9 cellular contexts compared by ENCODE assay signal in genomic region chr17:68246271-68247028, GRCh38. TPM values are rescaled to one million over a fixed set of nuclear protein-coding genes. Genes with fewer than 3 reads are reported as not detected.
A peak's percentile ranks its signal among the peaks of the same experiment; 100 is the strongest.
DNase-seq lines count a peak whose midpoint lies in the region; ATAC-seq and TF ChIP-seq lines count a peak whose summit lies in the region.
"Had no signal": no experiment of that assay in that cellular context is flagged by ENCODE, and none has a peak within 500 bp of the region (broad histone marks: within the 10 kb centered on the region; RNA-seq: fewer than 3 reads in every experiment).

No MANE protein-coding gene starts in this region.

- peaks cover 35% of the 10 kb centered on the region for H3K4me1 Mint-ChIP-seq in CD8-positive, alpha-beta T cell (ENCODE audit: low read depth)
- H3K4me1 Mint-ChIP-seq in IgD-negative memory B cell (peaks cover 25 to 32% (median 28%) of the 10 kb centered on the region in 3 donors), nephron progenitor cell (peaks cover 17% of the 10 kb centered on the region)

- no peaks in the 10 kb centered on the region for H3K27me3 ChIP-seq in CD8-positive, alpha-beta T cell (ENCODE audit: insufficient read depth, low read length)
- no peaks in the 10 kb centered on the region for H3K27me3 ChIP-seq in adipocyte (replicated peaks; ENCODE audit: control insufficient read depth, insufficient read depth, low read length)
- H3K27me3 ChIP-seq in mesendoderm (ENCODE audit: insufficient read depth, low read length, poor library complexity): no peaks in the 10 kb centered on the region

- H3K79me1 ChIP-seq in mesendoderm (ENCODE audit: low read length): no peaks in the 10 kb centered on the region

- no peaks in the 10 kb centered on the region for H3K79me2 ChIP-seq in mesendoderm (ENCODE audit: control insufficient read depth, insufficient read depth, low read length)

- DNase-seq in CD8-positive, alpha-beta T cell: no peak
- DNase-seq in adipocyte (ENCODE audit: low read depth) (no peak), nephron progenitor cell (no peak), NCI-H1048 (lab: John Stamatoyannopoulos, UW) (no peak), posterior vena cava (ENCODE audit: low spot score) (no peak), mesendoderm (no peak), nucleus accumbens (lab: John Stamatoyannopoulos, UW) (no peak)

- H2BK15ac ChIP-seq in mesendoderm (replicated peaks; ENCODE audit: low read depth): no peak overlapping the region

- no peak overlapping the region for H2BK120ac ChIP-seq in mesendoderm (ENCODE audit: low read depth, low read length)

- no peaks in the 10 kb centered on the region for H3K9me3 ChIP-seq in CD8-positive, alpha-beta T cell (ENCODE audit: low read length)
- H3K9me3 ChIP-seq in adipocyte (ENCODE audit: control insufficient read depth, low read length): no peaks in the 10 kb centered on the region
- H3K9me3 ChIP-seq: prostate gland had no signal

- H3K23ac ChIP-seq in mesendoderm (ENCODE audit: low read length): no peak overlapping the region

- no peak overlapping the region for H3K18ac ChIP-seq in mesendoderm (ENCODE audit: low read length)

- H3K27ac Mint-ChIP-seq in CD8-positive, alpha-beta T cell: peak overlapping the region; percentile 98
- peak overlapping the region; percentile 97 to 99 (median 98) for H3K27ac Mint-ChIP-seq in IgD-negative memory B cell
- H3K27ac Mint-ChIP-seq in nephron progenitor cell: peak overlapping the region; percentile 78

- POLR2A ChIA-PET in CD8-positive, alpha-beta T cell (lab: Charles Lee): interaction anchor here (0.6 to 4.5 kb wide), 15 partner anchors 8 to 212 kb away, joined by 3 to 43 read pairs (median 13); partner anchors contain the start of genes ARSG, SLC16A6 and WIPI1

- no peak overlapping the region for H4K8ac ChIP-seq in mesendoderm (ENCODE audit: low read depth, low read length)

- peak overlapping the region; percentile 94 for H3K4me3 ChIP-seq in CD8-positive, alpha-beta T cell (ENCODE audit: low read depth, low read length)
- H3K4me3 ChIP-seq in adipocyte (ENCODE audit: low read length) (peak overlapping the region; percentile 85), mesendoderm (ENCODE audit: low read length) (no peak overlapping the region)

- H3K36me3 ChIP-seq in CD8-positive, alpha-beta T cell (ENCODE audit: insufficient read depth, low read length): no peaks in the 10 kb centered on the region
- H3K36me3 ChIP-seq in adipocyte (ENCODE audit: control insufficient read depth, insufficient read depth, low read length, severe bottlenecking) (peaks cover 13% of the 10 kb centered on the region), mesendoderm (ENCODE audit: control insufficient read depth, insufficient read depth, low read length) (no peaks in the 10 kb centered on the region)
- H3K36me3 ChIP-seq: prostate gland had no signal

- no CpG with 5 or more reads among the region's 24 CpGs for WGBS in mesendoderm (ENCODE audit: extremely low coverage, insufficient coverage, low lambda C conversion rate)

- H3K9ac ChIP-seq in adipocyte (ENCODE audit: low read length): peak overlapping the region; percentile 97
- H3K9ac ChIP-seq in mesendoderm (ENCODE audit: low read length): no peak overlapping the region

- H3K27me3 Mint-ChIP-seq in CD8-positive, alpha-beta T cell (ENCODE audit: low read depth): no peaks in the 10 kb centered on the region
- no peaks in the 10 kb centered on the region for H3K27me3 Mint-ChIP-seq in IgD-negative memory B cell
- H3K27me3 Mint-ChIP-seq in nephron progenitor cell (ENCODE audit: low read depth, poor library complexity): no peaks in the 10 kb centered on the region

- H3K56ac ChIP-seq in mesendoderm (ENCODE audit: low read length): no peak overlapping the region

- CTCF ChIA-PET in CD8-positive, alpha-beta T cell (lab: Charles Lee): interaction anchor here (0.8 to 2.8 kb wide), 6 partner anchors 16 to 186 kb away, joined by 3 to 9 read pairs (median 4); no protein-coding TSS in a partner anchor

- H3K4me1 ChIP-seq in CD8-positive, alpha-beta T cell (ENCODE audit: insufficient read depth, low read length): peaks cover 32% of the 10 kb centered on the region
- H3K4me1 ChIP-seq in adipocyte (ENCODE audit: control insufficient read depth, insufficient read depth, low read length) (peaks cover 7% of the 10 kb centered on the region), mesendoderm (ENCODE audit: control insufficient read depth, low read depth, low read length) (no peaks in the 10 kb centered on the region)
- H3K4me1 ChIP-seq: prostate gland had no signal

- intact Hi-C loops in CD8-positive, alpha-beta T cell (cut with DNase I, micrococcal nuclease): loop anchor here (1.0 to 5.0 kb wide), 9 partner anchors 8 to 266 kb away; partner anchors contain the start of genes PRKAR1A (in 2 of the 2), WIPI1 (in 2 of the 2), ARSG (in 1 of the 2) and SLC16A6 (in 1 of the 2)
- intact Hi-C loops in posterior vena cava (cut with DNase I): no loop called here

- no peak overlapping the region for H2AK5ac ChIP-seq in mesendoderm (ENCODE audit: low read length)

- ATAC-seq in CD8-positive, alpha-beta T cell: no peak

- H3K27ac ChIP-seq in CD8-positive, alpha-beta T cell (ENCODE audit: low read depth, low read length): peak overlapping the region; percentile 93
- H3K27ac ChIP-seq in mesendoderm (ENCODE audit: low read depth, low read length): no peak overlapping the region

- no peak overlapping the region for H3K4ac ChIP-seq in mesendoderm (ENCODE audit: low read depth, low read length)

- peak overlapping the region; percentile 74 for H3K4me3 Mint-ChIP-seq in CD8-positive, alpha-beta T cell
- H3K4me3 Mint-ChIP-seq in IgD-negative memory B cell: peak overlapping the region; percentile 68 to 98 (median 94)
- peak overlapping the region; percentile 88 for H3K4me3 Mint-ChIP-seq in nephron progenitor cell

- no peak overlapping the region for H4K5ac ChIP-seq in mesendoderm (ENCODE audit: low read length)

- peaks cover 14% of the 10 kb centered on the region for H3K36me3 Mint-ChIP-seq in CD8-positive, alpha-beta T cell
- H3K36me3 Mint-ChIP-seq in IgD-negative memory B cell (peaks cover 4% of the 10 kb centered on the region), nephron progenitor cell (ENCODE audit: low read depth) (peaks cover 7% of the 10 kb centered on the region)

- H3K4me2 ChIP-seq in mesendoderm (ENCODE audit: low read length): no peak overlapping the region

- no peak for TF ChIP-seq CTCF in CD8-positive, alpha-beta T cell (IDR thresholded peaks at IDR 0.05)
- no peak for TF ChIP-seq CTCF in nephron progenitor cell (IDR thresholded peaks at IDR 0.05)

- no peaks in the 10 kb centered on the region for H3K9me3 Mint-ChIP-seq in CD8-positive, alpha-beta T cell
- H3K9me3 Mint-ChIP-seq in IgD-negative memory B cell (no peaks in the 10 kb centered on the region), nephron progenitor cell (no peaks in the 10 kb centered on the region)

- no peak overlapping the region for H2BK5ac ChIP-seq in mesendoderm (ENCODE audit: low read length)

RNA-seq across cellular contexts. Expression of gene AMZ2, which starts 1.4 kb away (rescaled TPM):
- 10 to 100 TPM; 61.0 to 71.1 TPM for total RNA-seq in CD8-positive, alpha-beta T cell
- polyA plus RNA-seq in IgD-negative memory B cell: 80.0 TPM
- 10 to 100 TPM; 43.4 to 58.9 TPM for total RNA-seq in posterior vena cava
- polyA plus RNA-seq in mesendoderm (2013, experiment 1 of 2): 70.9 TPM
- polyA plus RNA-seq in mesendoderm (2013, experiment 2 of 2): 68.9 TPM

RNA-seq across cellular contexts. Expression of gene SLC16A6, which starts 44.5 kb away (rescaled TPM):
- 10 to 100 TPM; 10.7 to 11.0 TPM for total RNA-seq in CD8-positive, alpha-beta T cell
- polyA plus RNA-seq in IgD-negative memory B cell: 0.33 TPM
- 1 to 10 TPM; 1.7 to 1.9 TPM for total RNA-seq in posterior vena cava
- polyA plus RNA-seq in mesendoderm (2013, experiment 1 of 2): 0.15 TPM
- 0.17 TPM for polyA plus RNA-seq in mesendoderm (2013, experiment 2 of 2)

RNA-seq across cellular contexts. Expression of gene ARSG, which starts 44.8 kb away (rescaled TPM):
- total RNA-seq in CD8-positive, alpha-beta T cell: 10 to 100 TPM in 1 of 2 experiments, 1 to 10 TPM in 1; 6.7 to 10.6 TPM
- 10.6 TPM for polyA plus RNA-seq in IgD-negative memory B cell
- 1 to 10 TPM; 5.7 to 7.5 TPM for total RNA-seq in posterior vena cava
- polyA plus RNA-seq in mesendoderm (2013, experiment 1 of 2): 1.5 TPM
- polyA plus RNA-seq in mesendoderm (2013, experiment 2 of 2): 1.6 TPM

Comparison
In these comparisons a context has a peak if more than half of its experiments do, and no peak if none do; other contexts are left out.
1. RNA of gene SLC16A6, which starts 44.5 kb away (total RNA-seq): 10.7 to 11.0 TPM in CD8-positive, alpha-beta T cell; 1.7 to 1.9 TPM in posterior vena cava; every median in the first group is over 4 times any median in the second.
2. intact Hi-C loops: an anchor here in CD8-positive, alpha-beta T cell (1.0 to 5.0 kb wide); none called in posterior vena cava.
3. Peak in every context shown above with its lines, with median percentiles within 50 percentile points of each other: H3K27ac Mint-ChIP-seq and H3K4me3 Mint-ChIP-seq.